Comparison of ENCODE assay signal across 8 cellular contexts in genomic region chr5:18465833-18466681, GRCh38.
DNase-seq lines count a peak whose midpoint lies in the region; ATAC-seq, FAIRE-seq and TF ChIP-seq lines count a peak whose summit lies in the region.

No MANE protein-coding gene starts in this region.

- H3K4me3 Mint-ChIP-seq in nephron: no peak overlapping the region

- no peaks in the 10 kb centered on the region for H3K9me3 Mint-ChIP-seq in nephron

- DNase-seq in ACHN: peak; percentile 61
- DNase-seq in NCI-H1436 (lab: John Stamatoyannopoulos, UW): peak; percentile 23
- peak; percentile 31 to 90 for DNase-seq in H1 (ENCODE audit: low read depth in 1 of 2, low spot score in 2 of 2)

- H3K36me3 ChIP-seq in SU-DHL-6 (ENCODE audit: low read length) (no peaks in the 10 kb centered on the region), H1 (ENCODE audit: control insufficient read depth in 2 of 4, insufficient read depth in 4 of 4, low read length in 3 of 4) (no peaks in the 10 kb centered on the region; a peak in 1 of 8 replicates)

- H3K4me1 ChIP-seq in H1 (replicated peaks in 1 of 4; ENCODE audit: control insufficient read depth in 3 of 4, insufficient read depth in 4 of 4, low read length in 3 of 4): no peaks in the 10 kb centered on the region

- no peak overlapping the region for H2BK12ac ChIP-seq in H1 (ENCODE audit: low read depth, low read length)

- no peak overlapping the region for H3K27ac ChIP-seq in SU-DHL-6 (ENCODE audit: low read depth, low read length)
- H3K27ac ChIP-seq in H1 (ENCODE audit: low read depth, low read length): no peak overlapping the region

- no peak overlapping the region for H3K4ac ChIP-seq in H1 (replicated peaks; ENCODE audit: insufficient read length, low read depth, low read length)

- CTCF ChIA-PET in H1 (lab: Charles Lee; ENCODE audit: partially characterized antibody): interaction anchor here (0.7 to 4.7 kb wide), 31 partner anchors 10 to 1142 kb away, joined by 3 to 59 read pairs (median 3); no protein-coding TSS in a partner anchor

- H2BK5ac ChIP-seq in H1 (ENCODE audit: low read depth, low read length): no peak overlapping the region

- TF ChIP-seq RAD21 in H1 (IDR thresholded peaks at IDR 0.05 in 1 of 2, conservative IDR thresholded peaks at IDR 0.05 in 1 of 2; ENCODE audit: low read depth in 2 of 2, low read length in 2 of 2): peak; percentile 96

- H3K9me3 ChIP-seq in SU-DHL-6 (ENCODE audit: insufficient read depth, low read length) (no peaks in the 10 kb centered on the region), H1 (ENCODE audit: insufficient read depth in 2 of 2, low read depth in 1 of 2, low read length in 1 of 2) (no peaks in the 10 kb centered on the region)

- no peak overlapping the region for H3K14ac ChIP-seq in H1 (ENCODE audit: insufficient read length)

- POLR2A ChIA-PET in H1 (lab: Charles Lee; ENCODE audit: partially characterized antibody): interaction anchor here (1.0 kb wide), 1 partner anchor 236 kb away, joined by 3 read pairs; no protein-coding TSS in a partner anchor

- H2AK5ac ChIP-seq in H1 (ENCODE audit: low read depth, low read length): no peak overlapping the region

- H2BK20ac ChIP-seq in H1 (ENCODE audit: low read length): no peak overlapping the region

- H3K18ac ChIP-seq in H1 (ENCODE audit: extremely low read depth, low read length): no peak overlapping the region

- peak; percentile 98 for FAIRE-seq in H1 (lab: Jason Lieb, UNC)

- H3K4me3 ChIP-seq in SU-DHL-6 (ENCODE audit: insufficient read depth, low read length, poor library complexity, severe bottlenecking) (no peak overlapping the region), H1 (ENCODE audit: extremely low read depth in 1 of 4, insufficient read depth in 2 of 4, low read depth in 3 of 4, low read length in 4 of 4) (no peak overlapping the region)

- in situ Hi-C loops in ACHN (cut with HindIII; ENCODE audit: low pct_ligation_motif_present, low pct_unique_long_range_greater_than_20kb, low sequenced_read_pairs): no loop called here

- H3K4me1 Mint-ChIP-seq in nephron: no peaks in the 10 kb centered on the region

- H3K27ac Mint-ChIP-seq in nephron: no peak overlapping the region

- H2AFZ ChIP-seq in SU-DHL-6 (ENCODE audit: low read depth, low read length, severe bottlenecking) (peak overlapping the region; percentile 24), H1 (ENCODE audit: low read length) (no peak overlapping the region)

- TF ChIP-seq EP300 in H1 (IDR thresholded peaks at IDR 0.05; ENCODE audit: borderline replicate concordance in 1 of 2, low read depth in 2 of 2, low read length in 2 of 2): no peak

- no peak overlapping the region for H3K56ac ChIP-seq in H1 (replicated peaks; ENCODE audit: insufficient read length, low read depth, low read length)

- H3K9me2 ChIP-seq in SU-DHL-6 (replicated peaks; ENCODE audit: insufficient read depth, low read length): no peaks in the 10 kb centered on the region

- H3K9ac ChIP-seq in SU-DHL-6 (ENCODE audit: low read length): no peak overlapping the region
- no peak overlapping the region for H3K9ac ChIP-seq in H1 (replicated peaks in 1 of 4; ENCODE audit: extremely low read depth in 1 of 4, low read depth in 3 of 4, low read length in 3 of 4)

- H3K79me1 ChIP-seq in H1 (ENCODE audit: low read depth, low read length): no peaks in the 10 kb centered on the region

- H3K36me3 Mint-ChIP-seq in nephron (ENCODE audit: low read depth): no peaks in the 10 kb centered on the region

- H4K91ac ChIP-seq in H1 (replicated peaks; ENCODE audit: insufficient read length, low read length): no peak overlapping the region

- no peak overlapping the region for H2BK15ac ChIP-seq in H1 (ENCODE audit: low read length)

- no peaks in the 10 kb centered on the region for H3K27me3 ChIP-seq in SU-DHL-6 (ENCODE audit: low read length)
- H3K27me3 ChIP-seq in H1 (replicated peaks in 1 of 4; ENCODE audit: control insufficient read depth in 3 of 4, extremely low read depth in 1 of 4, insufficient read depth in 3 of 4, low read length in 3 of 4): no peaks in the 10 kb centered on the region

- 62% methylated on average over 11 of the region's 11 CpGs; no CpG with 5 or more reads in 1 of the 2 experiments for WGBS in H1 (ENCODE audit: extremely low coverage in 1 of 2, insufficient coverage in 1 of 2, insufficient read length in 1 of 2, insufficient replicate concordance in 2 of 2, low coverage in 1 of 2, low lambda C conversion rate in 2 of 2, missing lambda C conversion rate in 1 of 2), 2 experiments

- no peak overlapping the region for H4K5ac ChIP-seq in H1 (ENCODE audit: insufficient read length, low read depth, low read length)

- H3K4me2 ChIP-seq in SU-DHL-6 (ENCODE audit: low read depth, low read length, poor library complexity, severe bottlenecking) (no peak overlapping the region), H1 (ENCODE audit: insufficient read depth in 1 of 2, low read depth in 2 of 2, low read length in 2 of 2) (no peak overlapping the region)

- no peak for TF ChIP-seq POLR2A in H1 (IDR thresholded peaks at IDR 0.05; ENCODE audit: control extremely low read depth in 1 of 2, low read depth in 2 of 2, low read length in 2 of 2)

- H4K8ac ChIP-seq in H1 (ENCODE audit: extremely low read depth, insufficient read depth, low read length): no peak overlapping the region

- no peaks in the 10 kb centered on the region for H3K23me2 ChIP-seq in H1 (ENCODE audit: low read depth, low read length)

- ATAC-seq in GM18499 (IDR thresholded peaks at IDR 0.05; ENCODE audit: insufficient read depth, unreplicated experiment) (peak; percentile 63), HG02870 (IDR thresholded peaks at IDR 0.05; ENCODE audit: unreplicated experiment) (peak; percentile 75), HG02970 (IDR thresholded peaks at IDR 0.05; ENCODE audit: low FRiP score, unreplicated experiment) (no peak)

- H3K27me3 Mint-ChIP-seq in nephron (ENCODE audit: low read depth): no peaks in the 10 kb centered on the region

- no peak overlapping the region for H2BK120ac ChIP-seq in H1 (replicated peaks; ENCODE audit: low read depth, low read length)

- H4K20me1 ChIP-seq in SU-DHL-6 (ENCODE audit: low read depth, low read length): no peaks in the 10 kb centered on the region
- H4K20me1 ChIP-seq in H1 (replicated peaks in 1 of 2; ENCODE audit: control insufficient read depth in 1 of 2, insufficient read depth in 2 of 2, low read length in 2 of 2): no peaks in the 10 kb centered on the region

- TF ChIP-seq CTCF in SU-DHL-6 (IDR thresholded peaks at IDR 0.05; ENCODE audit: insufficient read depth, low read length, poor library complexity, severe bottlenecking) (peak; percentile 34), H1 (IDR thresholded peaks at IDR 0.05; ENCODE audit: control extremely low read depth in 1 of 3, insufficient read depth in 1 of 3, low read depth in 1 of 3, low read length in 3 of 3) (peak in 2 of 3 experiments; percentile 82 to 83; a peak in 3 of 4 replicates), nephron (IDR thresholded peaks at IDR 0.05; ENCODE audit: unreplicated experiment in 3 of 3) (peak; percentile 55 to 60 (median 56))

- H3K79me2 ChIP-seq in SU-DHL-6 (ENCODE audit: insufficient read depth, low read length): no peaks in the 10 kb centered on the region
- no peaks in the 10 kb centered on the region for H3K79me2 ChIP-seq in H1 (ENCODE audit: control insufficient read depth in 1 of 2, insufficient read depth in 2 of 2, low read length in 2 of 2)

- H3K23ac ChIP-seq in H1 (ENCODE audit: insufficient read length): no peak overlapping the region

- no peaks in the 10 kb centered on the region for H3F3A ChIP-seq in SU-DHL-6 (ENCODE audit: insufficient read depth)

TF ChIP-seq in H1, 55 proteins besides CTCF, POLR2A, EP300 and RAD21:
- TF ChIP-seq KDM5A (IDR thresholded peaks at IDR 0.05; ENCODE audit: low read length) (no peak), CREB1 (IDR thresholded peaks at IDR 0.05) (0 out of 2 replicates have a peak, but pooled peaks have one; percentile 5)
